In the genomic region with DNA sequence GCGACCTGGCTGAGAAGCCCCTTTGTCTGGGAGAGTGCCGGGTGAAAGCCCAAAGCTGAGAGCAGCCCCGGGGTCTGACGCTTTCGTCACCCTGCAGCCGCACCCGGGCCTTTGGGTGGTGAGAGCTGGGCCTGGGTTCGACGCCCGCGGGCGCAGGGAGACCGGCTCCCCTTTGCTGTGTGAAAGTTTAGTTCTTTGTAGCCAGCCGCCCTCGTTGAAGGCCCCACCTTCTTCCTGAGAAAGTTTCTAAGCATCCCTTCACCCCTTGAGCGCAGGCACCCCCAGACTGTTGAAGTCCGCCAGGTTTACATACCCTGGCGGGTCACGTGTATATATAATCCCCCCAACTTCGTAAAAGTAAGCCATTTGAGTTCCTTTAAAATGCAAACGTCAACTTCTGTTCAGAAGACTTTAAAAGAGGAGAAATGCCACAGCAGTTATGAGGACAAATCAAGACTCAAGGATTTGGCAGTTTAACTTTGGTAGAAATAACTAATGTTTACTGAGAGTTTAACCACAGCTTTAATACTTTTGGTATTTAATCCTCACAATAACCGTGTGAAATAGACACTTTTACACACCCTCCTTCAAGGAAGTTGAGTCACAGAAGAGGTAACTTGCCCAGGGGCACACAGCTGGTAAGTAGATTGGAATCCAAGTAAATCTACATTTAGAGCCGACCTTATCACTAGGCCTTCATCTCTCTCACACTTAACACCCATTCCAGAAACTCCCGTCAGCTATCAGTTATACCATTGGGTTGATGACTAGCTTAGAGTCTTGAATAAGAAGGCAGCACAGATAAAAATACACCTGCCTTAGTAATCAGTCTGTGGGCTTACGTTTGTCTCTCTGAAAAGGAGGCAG, we compare ENCODE assay signal across 8 cellular contexts. TPM values are rescaled to one million over a fixed set of nuclear protein-coding genes. Genes with fewer than 3 reads are reported as not detected.
DNase-seq lines count a peak whose midpoint lies in the region; ATAC-seq and TF ChIP-seq lines count a peak whose summit lies in the region.

No MANE protein-coding gene starts in this region.

- H3K27ac ChIP-seq in ACC112 (ENCODE audit: low read depth, low read length): peak overlapping the region; percentile 57

- peak overlapping the region; percentile 46 for H3K27ac Mint-ChIP-seq in activated T-helper 2 cell treated with anti-CD3 and anti-CD28 coated beads, Interferon-gamma antibody, Interleukin-2, Interleukin-4, amounts not matched to agents 10 μg/mL and 5 μg/mL and 100 μg/mL, durations not matched to agents 14 hours and 24 hours and 36 hours
- peak overlapping the region; percentile 75 for H3K27ac Mint-ChIP-seq in stimulated activated naive B cell treated with anti-CD40 and anti-IgM and Interleukin-4, amounts not matched to agents 10 μg/mL and 1 μg/mL and 100 μg/mL, for 72 hours

- H3K4me3 ChIP-seq in ACC112 (ENCODE audit: low read depth, low read length): peak overlapping the region; percentile 92
- peak overlapping the region; percentile 50 for H3K4me3 ChIP-seq in HFF-Myc (replicated peaks; ENCODE audit: low read depth, low read length)
- H3K4me3 ChIP-seq in iPS-18c (ENCODE audit: insufficient read depth, low read depth, low read length): peak overlapping the region; percentile 84

- H3K4me1 Mint-ChIP-seq in activated T-helper 2 cell treated with anti-CD3 and anti-CD28 coated beads, Interferon-gamma antibody, Interleukin-2, Interleukin-4, amounts not matched to agents 10 μg/mL and 5 μg/mL and 100 μg/mL, durations not matched to agents 14 hours and 24 hours and 36 hours (ENCODE audit: low read depth): peaks cover 13% of the 10 kb centered on the region
- peaks cover 6 to 23% of the 10 kb centered on the region in 2 donors for H3K4me1 Mint-ChIP-seq in stimulated activated naive B cell treated with anti-CD40 and anti-IgM and Interleukin-4, amounts not matched to agents 10 μg/mL and 1 μg/mL and 100 μg/mL, for 72 hours

- H3K9me3 ChIP-seq in iPS-18c (ENCODE audit: control insufficient read depth, insufficient read depth, low read length): no peaks in the 10 kb centered on the region

- no peak for TF ChIP-seq CTCF in HFF-Myc (IDR thresholded peaks at IDR 0.05; ENCODE audit: low read depth, low read length, missing control alignments)

- DNase-seq in HFF-Myc (ENCODE audit: extremely low read depth, low read depth) (no peak), NCI-H526 treated with DMSO at 0.1 percent for 48 hours (lab: John Stamatoyannopoulos, UW) (no peak)
- no peak for DNase-seq in activated T-helper 2 cell treated with anti-CD3 and anti-CD28 coated beads, Interferon-gamma antibody, Interleukin-2, Interleukin-4, amounts not matched to agents 10 μg/mL and 5 μg/mL and 100 μg/mL, durations not matched to agents 14 hours and 24 hours and 36 hours (ENCODE audit: low spot score)
- DNase-seq in stimulated activated naive B cell treated with anti-CD40 and anti-IgM and Interleukin-4, amounts not matched to agents 10 μg/mL and 1 μg/mL and 100 μg/mL, for 72 hours: no peak
- DNase-seq in activated effector memory CD4-positive, alpha-beta T cell treated with anti-CD3 and anti-CD28 coated beads, Interleukin-2, amount 50 U/mL, for 16 hours: no peak

- peaks cover 4% of the 10 kb centered on the region for H3K36me3 Mint-ChIP-seq in activated T-helper 2 cell treated with anti-CD3 and anti-CD28 coated beads, Interferon-gamma antibody, Interleukin-2, Interleukin-4, amounts not matched to agents 10 μg/mL and 5 μg/mL and 100 μg/mL, durations not matched to agents 14 hours and 24 hours and 36 hours (ENCODE audit: low read depth)
- no peaks in the 10 kb centered on the region for H3K36me3 Mint-ChIP-seq in stimulated activated naive B cell treated with anti-CD40 and anti-IgM and Interleukin-4, amounts not matched to agents 10 μg/mL and 1 μg/mL and 100 μg/mL, for 72 hours

- no peaks in the 10 kb centered on the region for H3K27me3 ChIP-seq in ACC112 (ENCODE audit: insufficient read depth, low read length)

- intact Hi-C loops in activated T-helper 2 cell treated with anti-CD3 and anti-CD28 coated beads, Interferon-gamma antibody, Interleukin-2, Interleukin-4, amounts not matched to agents 10 μg/mL and 5 μg/mL and 100 μg/mL, durations not matched to agents 14 hours and 24 hours and 36 hours (cut with micrococcal nuclease): no loop called here

- peak overlapping the region; percentile 73 for H3K4me3 Mint-ChIP-seq in activated T-helper 2 cell treated with anti-CD3 and anti-CD28 coated beads, Interferon-gamma antibody, Interleukin-2, Interleukin-4, amounts not matched to agents 10 μg/mL and 5 μg/mL and 100 μg/mL, durations not matched to agents 14 hours and 24 hours and 36 hours (ENCODE audit: low read depth)
- peak overlapping the region; percentile 85 to 88 for H3K4me3 Mint-ChIP-seq in stimulated activated naive B cell treated with anti-CD40 and anti-IgM and Interleukin-4, amounts not matched to agents 10 μg/mL and 1 μg/mL and 100 μg/mL, for 72 hours

- peak in 1 of 2 donors; percentile 27 for ATAC-seq in stimulated activated naive B cell treated with anti-CD40 and anti-IgM and Interleukin-4, amounts not matched to agents 10 μg/mL and 1 μg/mL and 100 μg/mL, for 72 hours (replicated peaks)
- no peak for ATAC-seq in GM19397 (IDR thresholded peaks at IDR 0.05; ENCODE audit: unreplicated experiment)

- H3K36me3 ChIP-seq in ACC112 (ENCODE audit: insufficient read depth, low read length): no peaks in the 10 kb centered on the region

- H3K27me3 Mint-ChIP-seq in activated T-helper 2 cell treated with anti-CD3 and anti-CD28 coated beads, Interferon-gamma antibody, Interleukin-2, Interleukin-4, amounts not matched to agents 10 μg/mL and 5 μg/mL and 100 μg/mL, durations not matched to agents 14 hours and 24 hours and 36 hours (ENCODE audit: low read depth): peaks cover 12% of the 10 kb centered on the region
- H3K27me3 Mint-ChIP-seq in stimulated activated naive B cell treated with anti-CD40 and anti-IgM and Interleukin-4, amounts not matched to agents 10 μg/mL and 1 μg/mL and 100 μg/mL, for 72 hours: peaks cover 7 to 12% of the 10 kb centered on the region in 2 donors

- peaks cover 28% of the 10 kb centered on the region for H3K4me1 ChIP-seq in ACC112 (ENCODE audit: control insufficient read depth, insufficient read depth, low read length, unreplicated experiment)

- H2AFZ ChIP-seq in ACC112 (ENCODE audit: low read length, unreplicated experiment): peak overlapping the region; percentile 34

- H3K9me3 Mint-ChIP-seq in activated T-helper 2 cell treated with anti-CD3 and anti-CD28 coated beads, Interferon-gamma antibody, Interleukin-2, Interleukin-4, amounts not matched to agents 10 μg/mL and 5 μg/mL and 100 μg/mL, durations not matched to agents 14 hours and 24 hours and 36 hours: no peaks in the 10 kb centered on the region
- H3K9me3 Mint-ChIP-seq in stimulated activated naive B cell treated with anti-CD40 and anti-IgM and Interleukin-4, amounts not matched to agents 10 μg/mL and 1 μg/mL and 100 μg/mL, for 72 hours: no peaks in the 10 kb centered on the region

- H3K79me2 ChIP-seq in ACC112 (ENCODE audit: control insufficient read depth, insufficient read depth, low read length, unreplicated experiment): peaks cover 38% of the 10 kb centered on the region

RNA-seq across cellular contexts. Expression of a gene that starts 1.1 kb away (rescaled TPM):
- 4.5 and 6.0 TPM in 2 replicates for total RNA-seq in activated T-helper 2 cell treated with anti-CD3 and anti-CD28 coated beads, Interferon-gamma antibody, Interleukin-2, Interleukin-4, amounts not matched to agents 10 μg/mL and 5 μg/mL and 100 μg/mL, durations not matched to agents 14 hours and 24 hours and 36 hours
